Comparison of ENCODE assay signal across 17 cellular contexts in genomic region chr6:154938245-154938583, GRCh38. TPM values are rescaled to one million over a fixed set of nuclear protein-coding genes. Genes with fewer than 3 reads are reported as not detected.
A peak's percentile ranks its signal among the peaks of the same experiment; 100 is the strongest.
DNase-seq lines count a peak whose midpoint lies in the region; ATAC-seq and TF ChIP-seq lines count a peak whose summit lies in the region.
"Had no signal": no experiment of that assay in that cellular context is flagged by ENCODE, and none has a peak within 500 bp of the region (broad histone marks: within the 10 kb centered on the region; RNA-seq: fewer than 3 reads in every experiment).

No MANE protein-coding gene starts in this region.

- H3K4me1 ChIP-seq in osteoblast (ENCODE audit: insufficient read depth, low read length) (peaks cover 14% of the 10 kb centered on the region), SJCRH30 (no peaks in the 10 kb centered on the region)

- ATAC-seq in GM18870 (IDR thresholded peaks at IDR 0.05; ENCODE audit: unreplicated experiment), result no peak
- ATAC-seq: HCT116; naive thymus-derived CD8-positive, alpha-beta T cell had no signal

- no peak overlapping the region for H3K27ac ChIP-seq in osteoblast (ENCODE audit: low read depth, low read length)
- H3K27ac ChIP-seq in SJCRH30, result no peak overlapping the region

- H3K79me2 ChIP-seq in osteoblast (ENCODE audit: insufficient read depth, low read length), result no peaks in the 10 kb centered on the region

- peak overlapping the region; percentile 53 for H3K4me2 ChIP-seq in osteoblast (ENCODE audit: insufficient read depth, low read length)

- H3K27me3 ChIP-seq in osteoblast (ENCODE audit: insufficient read depth, low read length) (no peaks in the 10 kb centered on the region), SJCRH30 (no peaks in the 10 kb centered on the region)

- no peak overlapping the region for H3K4me3 ChIP-seq in osteoblast (ENCODE audit: insufficient read depth, low read length)
- H3K4me3 ChIP-seq in SJCRH30, result no peak overlapping the region

- H3K9me3 ChIP-seq in osteoblast (ENCODE audit: low read depth, low read length) (no peaks in the 10 kb centered on the region), SJCRH30 (replicated peaks) (no peaks in the 10 kb centered on the region)

- no peak for TF ChIP-seq CTCF in osteoblast (IDR thresholded peaks at IDR 0.05; ENCODE audit: extremely low read depth, low read depth, low read length)

- H2AFZ ChIP-seq in osteoblast (ENCODE audit: low read length), result peak overlapping the region; percentile 87

- in situ Hi-C loops in G401 (cut with HindIII; ENCODE audit: low sequenced_read_pairs), result no loop called here

- H3K36me3 ChIP-seq in osteoblast (ENCODE audit: insufficient read depth, low read length), result no peaks in the 10 kb centered on the region
- no peaks in the 10 kb centered on the region for H3K36me3 ChIP-seq in SJCRH30

- no peaks in the 10 kb centered on the region for H4K20me1 ChIP-seq in osteoblast (ENCODE audit: insufficient read depth, low read length)

- DNase-seq in G401 (ENCODE audit: low spot score), result peak; percentile 72
- DNase-seq in NCI-H1105 (lab: John Stamatoyannopoulos, UW), result peak; percentile 89
- DNase-seq in cerebellum (ENCODE audit: low spot score), result peak; percentile 62
- peak; percentile 5 for DNase-seq in osteoblast (ENCODE audit: insufficient read length, low spot score, missing footprints)
- no peak for DNase-seq in SJCRH30
- no peak for DNase-seq in NCI-H446 treated with DMSO at 0.1 percent for 48 hours (lab: John Stamatoyannopoulos, UW)
- DNase-seq: activated CD8-positive, alpha-beta memory T cell treated with anti-CD3 and anti-CD28 coated beads for 24 hours; activated naive CD4-positive, alpha-beta T cell treated with Interleukin-2 at 50 U/mL for 16 hours; activated T-cell treated with anti-CD3 and anti-CD28 coated beads, Interleukin-2, amount 50 U/mL, for 24 hours; CD4-positive, alpha-beta T cell; MM.1S; naive thymus-derived CD8-positive, alpha-beta T cell; NCI-H187 treated with DMSO at 0.1 percent for 48 hours; NCI-H526 treated with DMSO at 0.1 percent for 48 hours; posterior cingulate gyrus had no signal

RNA-seq across cellular contexts. Expression of gene TIAM2, which starts 56.9 kb away (rescaled TPM):
- 8.3 and 8.4 TPM in 2 replicates for total RNA-seq in G401 (2014; rRNA removed; shearing (Covaris generic))
- total RNA-seq in cerebellum (32.5 TPM), osteoblast (25.3 and 31.8 TPM in 2 replicates)
- total RNA-seq in SJCRH30 (2014; rRNA removed; shearing (Covaris generic)), result 21.1 and 23.8 TPM in 2 replicates

Comparison
In these comparisons a context has a peak if more than half of its experiments do, and no peak if none do; other contexts are left out.
1. DNase-seq: peak in G401 (single experiment), NCI-H1105 (single experiment), cerebellum (single experiment) and osteoblast (single experiment); none in SJCRH30 (0 of 2) and NCI-H446 treated with DMSO at 0.1 percent for 48 hours (single experiment).